9 cellular contexts compared by ENCODE assay signal in genomic region chr19:1018932-1019615, GRCh38. TPM values are rescaled to one million over a fixed set of nuclear protein-coding genes. Genes with fewer than 3 reads are reported as not detected.
DNase-seq lines count a peak whose midpoint lies in the region; ATAC-seq and TF ChIP-seq lines count a peak whose summit lies in the region.
"Had no signal": no experiment of that assay in that cellular context is flagged by ENCODE, and none has a peak within 500 bp of the region (broad histone marks: within the 10 kb centered on the region; RNA-seq: fewer than 3 reads in every experiment).

No MANE protein-coding gene starts in this region.

- no peaks in the 10 kb centered on the region for H3K9me3 ChIP-seq in DOHH2 (ENCODE audit: control insufficient read depth, insufficient read depth, low read length)
- no peaks in the 10 kb centered on the region for H3K9me3 ChIP-seq in Peyer's patch
- no peaks in the 10 kb centered on the region for H3K9me3 ChIP-seq in esophagus squamous epithelium
- no peaks in the 10 kb centered on the region for H3K9me3 ChIP-seq in psoas muscle

- H3K27me3 ChIP-seq in DOHH2 (ENCODE audit: control insufficient read depth, low read length) (no peaks in the 10 kb centered on the region), Peyer's patch (no peaks in the 10 kb centered on the region), esophagus squamous epithelium (no peaks in the 10 kb centered on the region), psoas muscle (ENCODE audit: insufficient read depth in 3 of 3, low read length in 2 of 3) (no peaks in the 10 kb centered on the region)

- intact Hi-C loops in esophagus squamous epithelium (cut with DNase I) (no loop called here), psoas muscle (cut with DNase I) (no loop called here)

- H4K20me1 ChIP-seq in DOHH2 (ENCODE audit: control insufficient read depth, insufficient read depth, low read depth, low read length), result peaks cover 40% of the 10 kb centered on the region

- peaks cover 69% of the 10 kb centered on the region for H3K79me2 ChIP-seq in DOHH2 (ENCODE audit: control insufficient read depth, low read length)

- peaks cover 61% of the 10 kb centered on the region for H3K36me3 ChIP-seq in DOHH2 (ENCODE audit: control insufficient read depth, low read length)
- peaks cover 0 to 17% (median 0%) of the 10 kb centered on the region in 3 donors for H3K36me3 ChIP-seq in Peyer's patch
- H3K36me3 ChIP-seq in esophagus squamous epithelium, result peaks cover 1 to 14% (median 3%) of the 10 kb centered on the region in 3 donors
- peaks cover 0 to 3% of the 10 kb centered on the region in 2 donors for H3K36me3 ChIP-seq in psoas muscle (ENCODE audit: insufficient read depth in 1 of 2, low read depth in 1 of 2)

- ATAC-seq in psoas muscle (no peak), GM18511 (IDR thresholded peaks at IDR 0.05; ENCODE audit: unreplicated experiment) (no peak), GM18858 (IDR thresholded peaks at IDR 0.05; ENCODE audit: unreplicated experiment) (no peak)

- TF ChIP-seq POLR2A in Peyer's patch (IDR thresholded peaks at IDR 0.05), result no peak
- no peak for TF ChIP-seq POLR2A in esophagus squamous epithelium (IDR thresholded peaks at IDR 0.05)

- H3K4me1 ChIP-seq in DOHH2 (ENCODE audit: control insufficient read depth, low read length) (peaks cover 59% of the 10 kb centered on the region), Peyer's patch (peaks cover 16 to 60% (median 45%) of the 10 kb centered on the region in 4 donors), esophagus squamous epithelium (peaks cover 56 to 81% (median 67%) of the 10 kb centered on the region in 3 donors), psoas muscle (peaks cover 57% of the 10 kb centered on the region)

- H3K27ac ChIP-seq in DOHH2 (ENCODE audit: low read depth, low read length) (no peak overlapping the region; the same call in 1 of the 2 replicates), Peyer's patch (peak overlapping the region in 1 of 4 donors; percentile 95), esophagus squamous epithelium (peak overlapping the region; percentile 52 to 97 (median 94)), psoas muscle (peak overlapping the region; percentile 94)

- WGBS in esophagus squamous epithelium, 2 donors, result 10 to 24% methylated on average over 2 to 9 of the region's 17 CpGs
- WGBS in psoas muscle, 3 donors, result 32 to 42% (median 36%) methylated on average over 17 of the region's 17 CpGs

- H3K4me2 ChIP-seq in DOHH2 (ENCODE audit: low read length), result peak overlapping the region; percentile 99

- peaks cover 15% of the 10 kb centered on the region for H3F3A ChIP-seq in DOHH2 (ENCODE audit: control insufficient read depth, insufficient read depth)

- no peaks in the 10 kb centered on the region for H3K9me2 ChIP-seq in DOHH2 (replicated peaks; ENCODE audit: control insufficient read depth, low read length)

- H3K4me3 ChIP-seq in DOHH2 (ENCODE audit: low read length) (peak overlapping the region; percentile 100), Peyer's patch (peak overlapping the region; percentile 89 to 98 (median 92)), esophagus squamous epithelium (peak overlapping the region; percentile 86 to 95 (median 94)), psoas muscle (peak overlapping the region; percentile 88)

- DNase-seq in Peyer's patch, result no peak
- no peak for DNase-seq in esophagus squamous epithelium (lab: John Stamatoyannopoulos, UW)
- DNase-seq in psoas muscle, result peak in 1 of 2 donors; percentile 50
- no peak for DNase-seq in NK-92 (lab: John Stamatoyannopoulos, UW; ENCODE audit: unreplicated experiment)
- DNase-seq in RPMI8226, result no peak
- DNase-seq: NCI-H1930 had no signal

- no peak for TF ChIP-seq CTCF in DOHH2 (IDR thresholded peaks at IDR 0.05; ENCODE audit: low read depth, low read length, poor library complexity, severe bottlenecking)
- TF ChIP-seq CTCF in Peyer's patch (IDR thresholded peaks at IDR 0.05), result no peak
- no peak for TF ChIP-seq CTCF in esophagus squamous epithelium (IDR thresholded peaks at IDR 0.05)
- TF ChIP-seq CTCF in psoas muscle (IDR thresholded peaks at IDR 0.05), result no peak

RNA-seq across cellular contexts. Expression of gene TMEM259, which starts 1.8 kb away (rescaled TPM):
- 100 to 1,000 TPM; 287 to 409 (median 366) TPM for total RNA-seq in Peyer's patch
- 100 to 1,000 TPM; 101 to 182 (median 146) TPM for total RNA-seq in esophagus squamous epithelium
- total RNA-seq in psoas muscle, result 100 to 1,000 TPM in 1 of 4 donors, 10 to 100 TPM in 3; 67.1 to 128 (median 87.4) TPM
- 100 to 1,000 TPM in 1 of 3 donors, 10 to 100 TPM in 2; 80.6 to 133 (median 89.9) TPM for polyA plus RNA-seq in psoas muscle

RNA-seq across cellular contexts. Expression of gene RNU6-2, which starts 2.2 kb away (rescaled TPM):
- total RNA-seq in Peyer's patch (not detected), esophagus squamous epithelium (not detected), psoas muscle (not detected)
- not detected for polyA plus RNA-seq in psoas muscle

RNA-seq across cellular contexts. Expression of gene CNN2, which starts 7.3 kb away (rescaled TPM):
- total RNA-seq in Peyer's patch, result 10 to 100 TPM; 20.6 to 47.0 (median 22.6) TPM
- total RNA-seq in esophagus squamous epithelium, result 100 to 1,000 TPM in 2 of 4 donors, 10 to 100 TPM in 2; 79.0 to 125 (median 105) TPM
- 1 to 10 TPM; 3.0 to 9.5 (median 8.5) TPM for total RNA-seq in psoas muscle
- polyA plus RNA-seq in psoas muscle, result 1 to 10 TPM; 1.7 to 6.3 (median 2.3) TPM

RNA-seq across cellular contexts. Expression of gene GRIN3B, which starts 18.9 kb away (rescaled TPM):
- total RNA-seq in Peyer's patch (not detected), esophagus squamous epithelium (not detected), psoas muscle (under 1 TPM in 1 of 4 donors, not detected in 3; 0.16 TPM)
- under 1 TPM in 1 of 3 donors, not detected in 2; 0.01 TPM for polyA plus RNA-seq in psoas muscle

RNA-seq across cellular contexts. Expression of gene ABCA7, which starts 20.8 kb away (rescaled TPM):
- total RNA-seq in Peyer's patch (100 to 1,000 TPM in 1 of 4 donors, 10 to 100 TPM in 3; 30.1 to 162 (median 72.1) TPM), esophagus squamous epithelium (10 to 100 TPM; 12.6 to 24.4 (median 18.7) TPM), psoas muscle (10 to 100 TPM in 3 of 4 donors, 1 to 10 TPM in 1; 5.2 to 19.5 (median 16.5) TPM)
- 10 to 100 TPM in 1 of 3 donors, 1 to 10 TPM in 2; 2.6 to 10.1 (median 3.3) TPM for polyA plus RNA-seq in psoas muscle
